20 cellular contexts compared by ENCODE assay signal in genomic region chr4:78014889-78015886, GRCh38. TPM values are rescaled to one million over a fixed set of nuclear protein-coding genes. Genes with fewer than 3 reads are reported as not detected.
A peak's percentile ranks its signal among the peaks of the same experiment; 100 is the strongest.
DNase-seq lines count a peak whose midpoint lies in the region; ATAC-seq, FAIRE-seq and TF ChIP-seq lines count a peak whose summit lies in the region.
"Had no signal": no experiment of that assay in that cellular context is flagged by ENCODE, and none has a peak within 500 bp of the region (broad histone marks: within the 10 kb centered on the region; RNA-seq: fewer than 3 reads in every experiment).

No MANE protein-coding gene starts in this region.

- H2BK120ac ChIP-seq in H1 (replicated peaks; ENCODE audit: low read depth, low read length) = no peak overlapping the region

- TF ChIP-seq CTCF in H1 (IDR thresholded peaks at IDR 0.05; ENCODE audit: control extremely low read depth in 1 of 3, insufficient read depth in 1 of 3, low read depth in 1 of 3, low read length in 3 of 3) (no peak), adrenal gland (IDR thresholded peaks at IDR 0.05) (no peak)

- no peak for TF ChIP-seq EP300 in H1 (IDR thresholded peaks at IDR 0.05; ENCODE audit: borderline replicate concordance in 1 of 2, low read depth in 2 of 2, low read length in 2 of 2)

- H3K27ac ChIP-seq in H1 (ENCODE audit: low read depth, low read length) (no peak overlapping the region), adrenal gland (no peak overlapping the region)
- H3K27ac ChIP-seq: A549, esophagus squamous epithelium, GM23248, uterus had no signal

- 91% methylated on average over 10 of the region's 10 CpGs; no CpG with 5 or more reads in 1 of the 2 experiments for WGBS in H1 (ENCODE audit: extremely low coverage in 1 of 2, insufficient coverage in 1 of 2, insufficient read length in 1 of 2, insufficient replicate concordance in 2 of 2, low coverage in 1 of 2, low lambda C conversion rate in 2 of 2, missing lambda C conversion rate in 1 of 2), 2 experiments
- WGBS in adrenal gland, 4 donors = 69 to 78% (median 74%) methylated on average over 10 of the region's 10 CpGs

- H3K56ac ChIP-seq in H1 (replicated peaks; ENCODE audit: insufficient read length, low read depth, low read length) = no peak overlapping the region

- intact Hi-C loops in adrenal gland (cut with DNase I) = no loop called here

- no peaks in the 10 kb centered on the region for H3K36me3 ChIP-seq in H1 (ENCODE audit: control insufficient read depth in 2 of 4, insufficient read depth in 4 of 4, low read length in 3 of 4)
- no peaks in the 10 kb centered on the region for H3K36me3 ChIP-seq in adrenal gland (replicated peaks in 1 of 2)
- H3K36me3 ChIP-seq: esophagus squamous epithelium, uterus had no signal

- POLR2A ChIA-PET in H1 (lab: Charles Lee; ENCODE audit: partially characterized antibody) (no interaction called here), T-cell (lab: Charles Lee) (no interaction called here)

- H2BK20ac ChIP-seq in H1 (ENCODE audit: low read length) = no peak overlapping the region

- H2BK5ac ChIP-seq in H1 (ENCODE audit: low read depth, low read length) = no peak overlapping the region

- H4K8ac ChIP-seq in H1 (ENCODE audit: extremely low read depth, insufficient read depth, low read length) = no peak overlapping the region

- no peak overlapping the region for H3K14ac ChIP-seq in H1 (ENCODE audit: insufficient read length)

- ATAC-seq in T-cell (replicated peaks in 1 of 4) (no peak), GM21447 (IDR thresholded peaks at IDR 0.05; ENCODE audit: unreplicated experiment) (no peak)
- ATAC-seq: A549 had no signal

- H2BK15ac ChIP-seq in H1 (ENCODE audit: low read length) = no peak overlapping the region

- H3K79me1 ChIP-seq in H1 (ENCODE audit: low read depth, low read length) = no peaks in the 10 kb centered on the region

- H3K18ac ChIP-seq in H1 (ENCODE audit: extremely low read depth, low read length) = no peak overlapping the region

- peak overlapping the region; percentile 89 for H3K23ac ChIP-seq in H1 (ENCODE audit: insufficient read length)

- no peak overlapping the region for H4K5ac ChIP-seq in H1 (ENCODE audit: insufficient read length, low read depth, low read length)

- H3K36me3 Mint-ChIP-seq in T-cell = peaks cover 4% of the 10 kb centered on the region
- H3K36me3 Mint-ChIP-seq: brain had no signal

- H3K27me3 ChIP-seq in H1 (replicated peaks in 1 of 4; ENCODE audit: control insufficient read depth in 3 of 4, extremely low read depth in 1 of 4, insufficient read depth in 3 of 4, low read length in 3 of 4) = no peaks in the 10 kb centered on the region
- H3K27me3 ChIP-seq in adrenal gland = no peaks in the 10 kb centered on the region
- H3K27me3 ChIP-seq: esophagus squamous epithelium, uterus had no signal

- H3K4ac ChIP-seq in H1 (replicated peaks; ENCODE audit: insufficient read length, low read depth, low read length) = no peak overlapping the region

- TF ChIP-seq POLR2A in H1 (IDR thresholded peaks at IDR 0.05; ENCODE audit: control extremely low read depth in 1 of 2, low read depth in 2 of 2, low read length in 2 of 2) (no peak), adrenal gland (IDR thresholded peaks at IDR 0.05) (no peak)

- peak; percentile 72 for DNase-seq in DMS153 treated with DMSO at 0.1 percent for 48 hours (lab: John Stamatoyannopoulos, UW; ENCODE audit: unreplicated experiment)
- DNase-seq in NCI-H1417 (lab: John Stamatoyannopoulos, UW) = peak in 2 of 3 experiments; percentile 66 to 85
- DNase-seq in NCI-H345 (lab: John Stamatoyannopoulos, UW) = peak; percentile 75
- no peak for DNase-seq in H1 (ENCODE audit: low read depth in 1 of 2, low spot score in 2 of 2)
- no peak for DNase-seq in T-cell
- DNase-seq in amygdala (lab: John Stamatoyannopoulos, UW) = no peak
- no peak for DNase-seq in adrenal gland
- DNase-seq: esophagus squamous epithelium, GM23248, KBM-7, mammary epithelial cell, MV-4-11, occipital lobe, retina, uterus had no signal

- H3K9me3 Mint-ChIP-seq in T-cell = peaks cover 7 to 9% (median 9%) of the 10 kb centered on the region in 3 donors

- FAIRE-seq in H1 (lab: Jason Lieb, UNC) = no peak
- FAIRE-seq: A549, colon had no signal

- H3K27ac Mint-ChIP-seq in T-cell = no peak overlapping the region
- H3K27ac Mint-ChIP-seq: brain had no signal

- no peak overlapping the region for H2AFZ ChIP-seq in H1 (ENCODE audit: low read length)
- H2AFZ ChIP-seq: GM23248 had no signal

- CTCF ChIA-PET in H1 (lab: Charles Lee; ENCODE audit: partially characterized antibody) (interaction anchor here (1.2 kb wide), 1 partner anchor 19 kb away, joined by 3 read pairs; no protein-coding TSS in a partner anchor), T-cell (lab: Charles Lee) (interaction anchor here in 1 of 2 donors (0.6 kb wide), 1 partner anchor 84 kb away, joined by 3 read pairs; no protein-coding TSS in a partner anchor)

- H3K9me3 ChIP-seq in H1 (ENCODE audit: insufficient read depth in 2 of 2, low read depth in 1 of 2, low read length in 1 of 2) (peaks cover 11 to 16% of the 10 kb centered on the region in 2 experiments), adrenal gland (replicated peaks in 1 of 3) (no peaks in the 10 kb centered on the region)
- H3K9me3 ChIP-seq: uterus had no signal

- TF ChIP-seq RAD21 in H1 (IDR thresholded peaks at IDR 0.05 in 1 of 2, conservative IDR thresholded peaks at IDR 0.05 in 1 of 2; ENCODE audit: low read depth in 2 of 2, low read length in 2 of 2) = no peak

- no peak overlapping the region for H4K91ac ChIP-seq in H1 (replicated peaks; ENCODE audit: insufficient read length, low read length)

- H3K23me2 ChIP-seq in H1 (ENCODE audit: low read depth, low read length) = no peaks in the 10 kb centered on the region

- peaks cover 0 to 20% of the 10 kb centered on the region in 2 donors for H3K27me3 Mint-ChIP-seq in T-cell

- H3K4me1 ChIP-seq in H1 (replicated peaks in 1 of 4; ENCODE audit: control insufficient read depth in 3 of 4, insufficient read depth in 4 of 4, low read length in 3 of 4) = no peaks in the 10 kb centered on the region
- no peaks in the 10 kb centered on the region for H3K4me1 ChIP-seq in adrenal gland (replicated peaks in 1 of 2)
- H3K4me1 ChIP-seq: A549, esophagus squamous epithelium, uterus had no signal

- no peak overlapping the region for H3K9ac ChIP-seq in H1 (replicated peaks in 1 of 4; ENCODE audit: extremely low read depth in 1 of 4, low read depth in 3 of 4, low read length in 3 of 4)
- H3K9ac ChIP-seq: GM23248 had no signal

- H3K79me2 ChIP-seq in H1 (ENCODE audit: control insufficient read depth in 1 of 2, insufficient read depth in 2 of 2, low read length in 2 of 2) = no peaks in the 10 kb centered on the region

- no peak overlapping the region for H2BK12ac ChIP-seq in H1 (ENCODE audit: low read depth, low read length)

- no peak overlapping the region for H2AK5ac ChIP-seq in H1 (ENCODE audit: low read depth, low read length)

- H4K20me1 ChIP-seq in H1 (replicated peaks in 1 of 2; ENCODE audit: control insufficient read depth in 1 of 2, insufficient read depth in 2 of 2, low read length in 2 of 2) = no peaks in the 10 kb centered on the region

- no peak overlapping the region for H3K4me3 Mint-ChIP-seq in T-cell
- H3K4me3 Mint-ChIP-seq: brain had no signal

- H3K4me3 ChIP-seq in H1 (ENCODE audit: extremely low read depth in 1 of 4, insufficient read depth in 2 of 4, low read depth in 3 of 4, low read length in 4 of 4) (no peak overlapping the region), adrenal gland (no peak overlapping the region)
- H3K4me3 ChIP-seq: A549, esophagus squamous epithelium, GM23248, uterus had no signal

- H3K4me1 Mint-ChIP-seq in T-cell = no peaks in the 10 kb centered on the region
- H3K4me1 Mint-ChIP-seq: brain had no signal

- H3K4me2 ChIP-seq in H1 (ENCODE audit: insufficient read depth in 1 of 2, low read depth in 2 of 2, low read length in 2 of 2) = no peak overlapping the region
- H3K4me2 ChIP-seq: A549 had no signal

TF ChIP-seq in H1, 55 proteins besides CTCF, POLR2A, EP300 and RAD21:
- TF ChIP-seq NRF1 (IDR thresholded peaks at IDR 0.05; ENCODE audit: low read depth, low read length) = no peak
- no peak for TF ChIP-seq KDM1A (IDR thresholded peaks at IDR 0.05; ENCODE audit: borderline replicate concordance, low read length)
- no peak for TF ChIP-seq CHD2 (IDR thresholded peaks at IDR 0.05; ENCODE audit: low read length)
- TF ChIP-seq GABPA (IDR thresholded peaks at IDR 0.05; ENCODE audit: borderline replicate concordance, insufficient read depth, low read length) = no peak
- no peak for TF ChIP-seq BRCA1 (IDR thresholded peaks at IDR 0.05; ENCODE audit: low read depth, low read length)
- TF ChIP-seq SP2 (IDR thresholded peaks at IDR 0.05; ENCODE audit: low read length) = no peak
- TF ChIP-seq CHD1 (IDR thresholded peaks at IDR 0.05; ENCODE audit: low read depth, low read length) = no peak
- TF ChIP-seq BCL11A (IDR thresholded peaks at IDR 0.05; ENCODE audit: low read depth in 2 of 2, low read length in 2 of 2) = no peak
- no peak for TF ChIP-seq TAF1 (IDR thresholded peaks at IDR 0.05; ENCODE audit: low read depth, low read length)
- TF ChIP-seq RFX5 (IDR thresholded peaks at IDR 0.05; ENCODE audit: borderline replicate concordance, low read depth, low read length) = no peak
- TF ChIP-seq CREB1 (IDR thresholded peaks at IDR 0.05) = no peak
- no peak for TF ChIP-seq KDM5A (IDR thresholded peaks at IDR 0.05; ENCODE audit: low read length)
- no peak for TF ChIP-seq SIRT6 (IDR thresholded peaks at IDR 0.05; ENCODE audit: low read length)
- no peak for TF ChIP-seq JUND (IDR thresholded peaks at IDR 0.05; ENCODE audit: low read length)
TF ChIP-seq in H1: peak in this region for 0.

RNA-seq across cellular contexts. Expression of gene FRAS1, which starts 41.9 kb away (rescaled TPM):
- total RNA-seq in H1 (2021; fragmentation: NEBNext Ultra II Directional; extraction: Animal tissue kit (Norgen Biotek cat#: 25700)) = 106 and 109 TPM in 2 replicates
- 38.5 and 47.6 TPM in 2 replicates for polyA plus RNA-seq in H1 (2011; rRNA removed)
- 38.7 TPM for polyA plus RNA-seq in H1 (2011; cell fraction: cytosol; rRNA removed)
- polyA plus RNA-seq in H1 (2011; cell fraction: nucleus; rRNA removed) = 120 TPM
- 38.3 to 50.2 TPM (median 48.8 TPM) in 4 replicates for polyA plus RNA-seq in H1 (2012, experiment 1 of 2)
- 6.8 TPM for polyA plus RNA-seq in H1 (2012, experiment 2 of 2)
- polyA plus RNA-seq in H1 (2013, experiment 1 of 2) = 44.5 TPM
- 29.1 TPM for polyA plus RNA-seq in H1 (2013, experiment 2 of 2)
- polyA minus RNA-seq in H1 (2011; rRNA and poly(A)+ RNA removed) = 256 and 314 TPM in 2 replicates
- 130 TPM for polyA minus RNA-seq in H1 (2011; cell fraction: cytosol; rRNA and poly(A)+ RNA removed)
- 471 TPM for polyA minus RNA-seq in H1 (2011; cell fraction: nucleus; rRNA and poly(A)+ RNA removed)
- total RNA-seq in T-cell = under 1 TPM in 3 of 5 donors, not detected in 2; 0.23 to 0.39 (median 0.32) TPM
- 1 to 10 TPM in 4 of 8 donors, under 1 TPM in 4; 0.61 to 2.3 (median 1.3) TPM for total RNA-seq in adrenal gland
- under 1 TPM; 0.20 to 0.70 (median 0.64) TPM for polyA plus RNA-seq in adrenal gland
- total RNA-seq: G401 had no signal

Comparison
In these comparisons a context has a peak if more than half of its experiments do, and no peak if none do; other contexts are left out.
1. DNase-seq: peak in DMS153 treated with DMSO at 0.1 percent for 48 hours (single experiment), NCI-H1417 (2 of 3) and NCI-H345 (single experiment); none in H1 (0 of 2), T-cell (0 of 34), amygdala (0 of 56) and adrenal gland (0 of 7).
2. RNA of gene FRAS1, which starts 41.9 kb away (total RNA-seq): 106 to 109 TPM in H1; 0.61 to 2.3 TPM in adrenal gland and 0.23 to 0.39 TPM in T-cell; every median in the first group is over 10 times any median in the second.